In genomic region chr2:165016772-165017411, GRCh38 we compare ENCODE assay signal across 8 cellular contexts.
A peak's percentile ranks its signal among the peaks of the same experiment; 100 is the strongest.
DNase-seq lines count a peak whose midpoint lies in the region; ATAC-seq, FAIRE-seq and TF ChIP-seq lines count a peak whose summit lies in the region.

No MANE protein-coding gene starts in this region.

- peak; percentile 56 for TF ChIP-seq RAD21 in GM12878 (IDR thresholded peaks at IDR 0.05; ENCODE audit: insufficient read depth, low read depth, low read length)

- CTCF ChIA-PET in GM12878 (lab: Yijun Ruan, JAX), result interaction anchor here (0.6 to 7.4 kb wide), 27 partner anchors 10 to 1111 kb away, joined by 3 to 136 read pairs (median 4); partner anchors contain the start of genes SCN1A and SCN3A

- SMC1A ChIA-PET in GM12878 (lab: Charles Lee; ENCODE audit: uncharacterized antibody, unreplicated experiment), result interaction anchor here (0.6 to 3.3 kb wide), 7 partner anchors 10 to 858 kb away, joined by 3 to 36 read pairs (median 3); partner anchors contain the start of gene SCN3A

- POLR2A ChIA-PET in GM12878 (lab: Charles Lee), result no interaction called here

- H3K4me2 ChIP-seq in GM12878 (ENCODE audit: control insufficient read depth, insufficient read depth), result no peak overlapping the region
- H3K4me2 ChIP-seq in keratinocyte (ENCODE audit: control insufficient read depth, extremely low read depth, insufficient read depth, low read depth, low read length), result peak overlapping the region; percentile 42

- H3K27me3 ChIP-seq in GM12878 (replicated peaks in 1 of 2; ENCODE audit: control insufficient read depth in 2 of 2, insufficient read depth in 2 of 2, low read length in 1 of 2) (no peaks in the 10 kb centered on the region), keratinocyte (ENCODE audit: control insufficient read depth, extremely low read depth, insufficient read depth, low read length) (no peaks in the 10 kb centered on the region), upper lobe of left lung (no peaks in the 10 kb centered on the region)

- peak; percentile 45 for DNase-seq in COLO829 (ENCODE audit: low spot score)
- peak; percentile 63 for DNase-seq in NCI-H2171 treated with DMSO at 0.1 percent for 48 hours (lab: John Stamatoyannopoulos, UW)
- DNase-seq in GM12878 (ENCODE audit: low read depth, low spot score), result no peak
- DNase-seq in keratinocyte (ENCODE audit: low read depth, low spot score), result no peak
- DNase-seq in upper lobe of left lung, result peak in 1 of 2 donors; percentile 29

- H3K9me3 ChIP-seq in GM12878 (replicated peaks; ENCODE audit: control insufficient read depth, insufficient read depth, low read length) (no peaks in the 10 kb centered on the region), keratinocyte (ENCODE audit: control insufficient read depth, low read depth, low read length) (no peaks in the 10 kb centered on the region), upper lobe of left lung (no peaks in the 10 kb centered on the region)

- FAIRE-seq in GM12878 (lab: Jason Lieb, UNC) (no peak), keratinocyte (lab: Jason Lieb, UNC) (peak; percentile 80)

- H4K20me1 ChIP-seq in GM12878 (ENCODE audit: control insufficient read depth, insufficient read depth) (no peaks in the 10 kb centered on the region), keratinocyte (ENCODE audit: control insufficient read depth, extremely low read depth, insufficient read depth, low read length) (no peaks in the 10 kb centered on the region)

- H3K36me3 ChIP-seq in GM12878 (ENCODE audit: control insufficient read depth in 2 of 2, insufficient read depth in 2 of 2, low read length in 1 of 2), result no peaks in the 10 kb centered on the region
- no peaks in the 10 kb centered on the region for H3K36me3 ChIP-seq in keratinocyte (ENCODE audit: control insufficient read depth in 2 of 2, extremely low read depth in 1 of 2, insufficient read depth in 2 of 2, low read length in 2 of 2)
- H3K36me3 ChIP-seq in upper lobe of left lung, result no peaks in the 10 kb centered on the region

- TF ChIP-seq EP300 in GM12878 (IDR thresholded peaks at IDR 0.05; ENCODE audit: borderline replicate concordance in 1 of 2, control insufficient read depth in 1 of 2, low read depth in 2 of 2, low read length in 2 of 2), result no peak
- TF ChIP-seq EP300 in upper lobe of left lung (IDR thresholded peaks at IDR 0.05), result no peak

- H3K4me1 ChIP-seq in GM12878 (ENCODE audit: control insufficient read depth, insufficient read depth, low read length), result no peaks in the 10 kb centered on the region
- no peaks in the 10 kb centered on the region for H3K4me1 ChIP-seq in keratinocyte (ENCODE audit: control insufficient read depth, extremely low read depth, insufficient read depth, low read length)
- peaks cover 0 to 6% (median 0%) of the 10 kb centered on the region in 4 donors for H3K4me1 ChIP-seq in upper lobe of left lung

- BruUV-seq in GM12878 (replicated peaks; lab: Mats Ljungman, UMichigan), result no TSS peak

- TF ChIP-seq CTCF in GM12878 (IDR thresholded peaks at IDR 0.05 in 2 of 3, conservative IDR thresholded peaks at IDR 0.05 in 1 of 3; ENCODE audit: control insufficient read depth in 2 of 3, extremely low read depth in 1 of 3, insufficient read depth in 1 of 3, low read depth in 3 of 3, low read length in 3 of 3) (peak; percentile 42 to 47 (median 45)), keratinocyte (optimal IDR thresholded peaks at IDR 0.05 in 1 of 3, IDR thresholded peaks at IDR 0.05 in 1 of 3, conservative IDR thresholded peaks at IDR 0.05 in 1 of 3; ENCODE audit: extremely low read depth in 1 of 3, insufficient read depth in 2 of 3, low read length in 3 of 3) (peak; percentile 68 to 76 (median 70)), upper lobe of left lung (IDR thresholded peaks at IDR 0.05) (peak in 4 of 6 experiments; percentile 6 to 26 (median 20))

- H3K9ac ChIP-seq in GM12878 (ENCODE audit: control insufficient read depth, insufficient read depth, low read length) (no peak overlapping the region), keratinocyte (ENCODE audit: control insufficient read depth, extremely low read depth, insufficient read depth, low read length) (no peak overlapping the region)

- WGBS in GM12878 (ENCODE audit: insufficient coverage, insufficient replicate concordance, low lambda C conversion rate, missing lambda C conversion rate), result 7% methylated on average over 15 of the region's 15 CpGs
- 30 to 31% methylated on average over 15 of the region's 15 CpGs for WGBS in upper lobe of left lung, 2 donors

- RAD21 ChIA-PET in GM12878 (lab: Charles Lee; ENCODE audit: unreplicated experiment), result interaction anchor here (0.7 to 3.5 kb wide), 7 partner anchors 10 to 1111 kb away, joined by 3 to 32 read pairs (median 3); partner anchors contain the start of genes SCN1A and SCN3A

- TF ChIP-seq POLR2A in GM12878 (IDR thresholded peaks at IDR 0.05; ENCODE audit: low read depth, low read length) (no peak), upper lobe of left lung (IDR thresholded peaks at IDR 0.05) (no peak)

- H3K79me2 ChIP-seq in GM12878 (ENCODE audit: control insufficient read depth, insufficient read depth, low read length), result no peaks in the 10 kb centered on the region
- H3K79me2 ChIP-seq in keratinocyte (ENCODE audit: control insufficient read depth, insufficient read depth, low read length), result no peaks in the 10 kb centered on the region

- in situ Hi-C loops in GM12878 (cut with MboI), result no loop called here

- H3K4me3 ChIP-seq in GM12878, result no peak overlapping the region
- no peak overlapping the region for H3K4me3 ChIP-seq in keratinocyte (ENCODE audit: control insufficient read depth in 2 of 3, extremely low read depth in 1 of 3, insufficient read depth in 2 of 3, low read depth in 1 of 3, low read length in 3 of 3)
- H3K4me3 ChIP-seq in upper lobe of left lung, result no peak overlapping the region

- ATAC-seq in GM18873 (IDR thresholded peaks at IDR 0.05; ENCODE audit: low FRiP score, unreplicated experiment), result peak; percentile 49
- peak; percentile 54 for ATAC-seq in HG03103 (IDR thresholded peaks at IDR 0.05; ENCODE audit: low read depth, unreplicated experiment)
- ATAC-seq in GM12878, result peak; percentile 88
- ATAC-seq in upper lobe of left lung (ENCODE audit: low FRiP score in 2 of 2), result peak in 1 of 2 donors; percentile 63
- no peak for ATAC-seq in GM21526 (IDR thresholded peaks at IDR 0.05; ENCODE audit: low FRiP score, unreplicated experiment)

- no peak overlapping the region for H2AFZ ChIP-seq in GM12878 (ENCODE audit: control insufficient read depth, low read depth, low read length)
- no peak overlapping the region for H2AFZ ChIP-seq in keratinocyte (ENCODE audit: control insufficient read depth, low read length)

- H3K27ac ChIP-seq in GM12878 (ENCODE audit: control insufficient read depth, insufficient read depth) (no peak overlapping the region), keratinocyte (ENCODE audit: control insufficient read depth, insufficient read depth, low read length) (no peak overlapping the region), upper lobe of left lung (no peak overlapping the region)

- no peaks in the 10 kb centered on the region for H3K9me1 ChIP-seq in keratinocyte (ENCODE audit: control insufficient read depth, extremely low read depth, insufficient read depth, low read length)

- dilution Hi-C loops in keratinocyte (cut with MboI; ENCODE audit: extremely low pct_ligation_motif_present, low sequenced_read_pairs), result no loop called here

- intact Hi-C loops in GM12878 (cut with micrococcal nuclease; ENCODE audit: unreplicated experiment), result no loop called here

TF ChIP-seq in GM12878, 131 proteins besides CTCF, POLR2A, EP300 and RAD21:
- TF ChIP-seq TAF1 (IDR thresholded peaks at IDR 0.05; ENCODE audit: borderline replicate concordance, low read depth, low read length), result no peak
- TF ChIP-seq TARDBP (IDR thresholded peaks at IDR 0.05; ENCODE audit: borderline replicate concordance), result no peak
- TF ChIP-seq, protein P1, sequence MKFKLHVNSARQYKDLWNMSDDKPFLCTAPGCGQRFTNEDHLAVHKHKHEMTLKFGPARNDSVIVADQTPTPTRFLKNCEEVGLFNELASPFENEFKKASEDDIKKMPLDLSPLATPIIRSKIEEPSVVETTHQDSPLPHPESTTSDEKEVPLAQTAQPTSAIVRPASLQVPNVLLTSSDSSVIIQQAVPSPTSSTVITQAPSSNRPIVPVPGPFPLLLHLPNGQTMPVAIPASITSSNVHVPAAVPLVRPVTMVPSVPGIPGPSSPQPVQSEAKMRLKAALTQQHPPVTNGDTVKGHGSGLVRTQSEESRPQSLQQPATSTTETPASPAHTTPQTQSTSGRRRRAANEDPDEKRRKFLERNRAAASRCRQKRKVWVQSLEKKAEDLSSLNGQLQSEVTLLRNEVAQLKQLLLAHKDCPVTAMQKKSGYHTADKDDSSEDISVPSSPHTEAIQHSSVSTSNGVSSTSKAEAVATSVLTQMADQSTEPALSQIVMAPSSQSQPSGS (IDR thresholded peaks at IDR 0.05; ENCODE audit: low read length), result no peak
- no peak for TF ChIP-seq EZH2 (IDR thresholded peaks at IDR 0.05; ENCODE audit: borderline replicate concordance, control insufficient read depth, low read depth, low read length)
- TF ChIP-seq SMC3 (IDR thresholded peaks at IDR 0.05; ENCODE audit: borderline replicate concordance, low read length), result peak; percentile 29; the same call in 1 of the 2 replicates

Comparison
In these comparisons a context has a peak if more than half of its experiments do, and no peak if none do; other contexts are left out.
1. DNase-seq: peak in COLO829 (single experiment) and NCI-H2171 treated with DMSO at 0.1 percent for 48 hours (single experiment); none in GM12878 (single experiment) and keratinocyte (single experiment).
2. CTCF ChIP-seq: peak in every context shown above with its lines; median percentile 70 in keratinocyte; 45 in GM12878; 20 in upper lobe of left lung.